In genomic region chr16:25872369-25873070, GRCh38 we compare ENCODE assay signal across 5 cellular contexts.
"Had no signal": no experiment of that assay in that cellular context is flagged by ENCODE, and none has a peak within 500 bp of the region (broad histone marks: within the 10 kb centered on the region; RNA-seq: fewer than 3 reads in every experiment).

No MANE protein-coding gene starts in this region.

- ATAC-seq: GM23338, K562 had no signal

- H3K4me2 ChIP-seq: GM23338 had no signal

- H2AFZ ChIP-seq: GM23338 had no signal

- DNase-seq: H7, HCEC 1CT, IMR-90 had no signal

- H3K4me3 ChIP-seq: GM23338, K562 had no signal
